ENCODE assay signal across 8 cellular contexts in the genomic region with DNA sequence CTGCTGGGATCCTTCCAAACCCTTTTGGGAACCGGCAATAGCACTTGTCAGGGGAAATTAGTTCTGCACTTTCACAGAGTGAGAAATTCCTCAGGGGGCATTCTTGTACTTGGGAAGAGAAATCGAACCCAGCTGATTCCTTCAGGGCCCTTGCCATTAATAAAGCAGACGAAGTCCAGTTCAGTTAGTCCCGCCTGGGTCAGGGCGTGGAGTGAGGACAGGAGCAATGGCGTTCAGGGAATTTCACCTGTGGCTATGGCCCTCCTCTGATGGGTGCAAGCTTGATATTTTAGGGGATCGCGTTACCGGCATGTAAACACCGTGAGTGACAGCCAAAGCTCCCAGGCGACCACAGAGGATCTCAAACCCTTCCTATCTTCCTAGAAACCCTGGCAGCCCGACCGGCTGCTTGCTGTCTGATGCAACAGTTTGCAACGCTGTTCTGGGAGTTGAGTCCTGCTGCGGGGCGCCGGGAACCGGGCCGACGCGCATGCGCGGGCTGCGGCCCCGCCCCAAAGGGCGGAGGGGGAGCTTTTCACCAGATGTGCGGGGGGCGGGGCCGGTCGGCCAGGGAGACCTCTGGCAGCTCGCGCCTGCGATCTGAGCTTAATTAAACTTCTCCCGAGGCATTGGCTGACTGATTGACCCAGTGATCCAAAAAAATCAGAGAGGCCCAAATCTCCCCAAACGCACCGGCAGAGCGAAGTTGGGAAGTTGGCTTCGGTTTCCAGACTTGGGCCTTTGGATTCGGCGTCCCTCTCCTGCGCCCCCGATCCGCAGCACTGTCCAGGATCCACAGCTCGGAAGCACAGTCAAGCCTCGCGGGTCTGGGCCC. TPM values are rescaled to one million over a fixed set of nuclear protein-coding genes. Genes with fewer than 3 reads are reported as not detected.
A peak's percentile ranks its signal among the peaks of the same experiment; 100 is the strongest.
DNase-seq lines count a peak whose midpoint lies in the region; ATAC-seq, FAIRE-seq and TF ChIP-seq lines count a peak whose summit lies in the region.

No MANE protein-coding gene starts in this region.

- peak overlapping the region; percentile 100 for H2AFZ ChIP-seq in PC-3 (ENCODE audit: low read length)

- CTCF ChIA-PET in PC-3 (lab: Charles Lee): interaction anchor here (0.6 to 1.4 kb wide), 6 partner anchors 29 to 121 kb away, joined by 3 to 7 read pairs (median 4); no protein-coding TSS in a partner anchor

- H3K4me2 ChIP-seq in PC-3 (ENCODE audit: low read length): peak overlapping the region; percentile 99

- peak overlapping the region; percentile 67 for H3K9ac ChIP-seq in PC-3 (ENCODE audit: low read length)
- peak overlapping the region; percentile 69 to 85 for H3K9ac ChIP-seq in mucosa of rectum (ENCODE audit: low read depth in 1 of 2, low read length in 2 of 2)

- H3K79me2 ChIP-seq in PC-3 (ENCODE audit: low read length): no peaks in the 10 kb centered on the region

- H3K4me1 Mint-ChIP-seq in IgD-negative memory B cell: peaks cover 7 to 9% (median 8%) of the 10 kb centered on the region in 3 donors

- H3K27ac ChIP-seq in PC-3 (ENCODE audit: low read length) (peak overlapping the region; percentile 73), mucosa of rectum (ENCODE audit: low read depth in 2 of 2, low read length in 2 of 2) (peak overlapping the region; percentile 63 to 72)

- peaks cover 26% of the 10 kb centered on the region for H3K27me3 Mint-ChIP-seq in IgD-negative memory B cell

- POLR2A ChIA-PET in PC-3 (lab: Charles Lee; ENCODE audit: unreplicated experiment): interaction anchor here (0.5 to 2.1 kb wide), 13 partner anchors 31 to 317 kb away, joined by 3 to 11 read pairs (median 4); no protein-coding TSS in a partner anchor

- TF ChIP-seq CTCF in D721Med (IDR thresholded peaks at IDR 0.05; ENCODE audit: insufficient read depth, missing control alignments) (no peak), PC-3 (conservative IDR thresholded peaks at IDR 0.05; ENCODE audit: low read depth, low read length) (no peak)

- no peaks in the 10 kb centered on the region for H3K9me3 Mint-ChIP-seq in IgD-negative memory B cell

- peaks cover 2% of the 10 kb centered on the region for H3K36me3 Mint-ChIP-seq in IgD-negative memory B cell

- H3K4me1 ChIP-seq in PC-3 (ENCODE audit: insufficient read depth, low read length): peaks cover 30% of the 10 kb centered on the region
- peaks cover 21 to 22% of the 10 kb centered on the region in 2 donors for H3K4me1 ChIP-seq in mucosa of rectum (ENCODE audit: control insufficient read depth in 2 of 2, insufficient read depth in 2 of 2, low read length in 2 of 2)

- ATAC-seq in GM21528 (IDR thresholded peaks at IDR 0.05; ENCODE audit: low FRiP score, unreplicated experiment): peak; percentile 69
- peak; percentile 59 for ATAC-seq in PC-3

- H3K4me3 ChIP-seq in PC-3 (ENCODE audit: low read length) (peak overlapping the region; percentile 80), mucosa of rectum (ENCODE audit: low read length in 2 of 2) (peak overlapping the region; percentile 82 to 87)

- TF ChIP-seq POLR2A in erythroblast (IDR thresholded peaks at IDR 0.05; ENCODE audit: low read length): peak; percentile 95

- peak overlapping the region; percentile 52 to 91 (median 85) for H3K4me3 Mint-ChIP-seq in IgD-negative memory B cell

- H3K27me3 ChIP-seq in PC-3 (ENCODE audit: low read length): no peaks in the 10 kb centered on the region
- peaks cover 4 to 6% of the 10 kb centered on the region in 2 donors for H3K27me3 ChIP-seq in mucosa of rectum (ENCODE audit: control insufficient read depth in 2 of 2, insufficient read depth in 2 of 2, low read length in 2 of 2)

- FAIRE-seq in D721Med (lab: Jason Lieb, UNC): no peak

- peak; percentile 91 for DNase-seq in D721Med (ENCODE audit: insufficient read length, low spot score)
- peak; percentile 91 for DNase-seq in PC-3
- peak; percentile 90 for DNase-seq in activated T-cell treated with anti-CD3 and anti-CD28 coated beads, Interleukin-2, amount 50 U/mL, for 1 hour
- peak; percentile 99 for DNase-seq in erythroblast (lab: John Stamatoyannopoulos, UW)
- DNase-seq in stimulated activated CD8-positive, alpha-beta memory T cell treated with anti-CD3 and anti-CD28 coated beads, Interleukin-4, amount 100 ng/mL, for 1 hour (ENCODE audit: low read depth in 2 of 2, low spot score in 1 of 2): peak; percentile 59 to 75

- H3K27ac Mint-ChIP-seq in IgD-negative memory B cell: peak overlapping the region in 1 of 3 donors; percentile 86

- H4K20me1 ChIP-seq in PC-3 (ENCODE audit: low read length): no peaks in the 10 kb centered on the region

- intact Hi-C loops in PC-3 (cut with micrococcal nuclease): loop anchor here (1.0 kb wide), 2 partner anchors 30 to 65 kb away; no protein-coding TSS in a partner anchor

- no peaks in the 10 kb centered on the region for H3K36me3 ChIP-seq in PC-3 (ENCODE audit: low read depth, low read length)
- H3K36me3 ChIP-seq in mucosa of rectum (ENCODE audit: control insufficient read depth in 2 of 2, insufficient read depth in 2 of 2, low read length in 2 of 2): no peaks in the 10 kb centered on the region

- H3F3A ChIP-seq in PC-3 (ENCODE audit: low read length, unreplicated experiment): no peaks in the 10 kb centered on the region

- TSS peak; percentile 100 for BruUV-seq in PC-3 (replicated peaks; lab: Mats Ljungman, UMichigan)

- H3K9me2 ChIP-seq in PC-3 (replicated peaks; ENCODE audit: low read length): no peaks in the 10 kb centered on the region

- no peaks in the 10 kb centered on the region for H3K9me3 ChIP-seq in PC-3 (ENCODE audit: low read length)
- no peaks in the 10 kb centered on the region for H3K9me3 ChIP-seq in mucosa of rectum (ENCODE audit: control insufficient read depth in 2 of 2, low read length in 2 of 2)

RNA-seq across cellular contexts. Expression of gene CREB3L1, which starts 34.3 kb away (rescaled TPM):
- not detected for polyA plus RNA-seq in IgD-negative memory B cell
- total RNA-seq in PC-3 (2014; rRNA removed): 1.1 and 1.4 TPM in 2 replicates

Comparison
In these comparisons a context has a peak if more than half of its experiments do, and no peak if none do; other contexts are left out.
1. Peak in every context shown above with its lines: DNase-seq, ATAC-seq, H3K4me3 ChIP-seq and H3K27ac ChIP-seq.